1 cellular context compared by ENCODE assay signal in genomic region chr12:120750806-120751205, GRCh38.
TF ChIP-seq lines count a peak whose summit lies in the region.

No MANE protein-coding gene starts in this region.

TF ChIP-seq in HEK293, 187 proteins besides CTCF, POLR2A, EP300 and RAD21 (continued from another document):
- TF ChIP-seq, protein P1, sequence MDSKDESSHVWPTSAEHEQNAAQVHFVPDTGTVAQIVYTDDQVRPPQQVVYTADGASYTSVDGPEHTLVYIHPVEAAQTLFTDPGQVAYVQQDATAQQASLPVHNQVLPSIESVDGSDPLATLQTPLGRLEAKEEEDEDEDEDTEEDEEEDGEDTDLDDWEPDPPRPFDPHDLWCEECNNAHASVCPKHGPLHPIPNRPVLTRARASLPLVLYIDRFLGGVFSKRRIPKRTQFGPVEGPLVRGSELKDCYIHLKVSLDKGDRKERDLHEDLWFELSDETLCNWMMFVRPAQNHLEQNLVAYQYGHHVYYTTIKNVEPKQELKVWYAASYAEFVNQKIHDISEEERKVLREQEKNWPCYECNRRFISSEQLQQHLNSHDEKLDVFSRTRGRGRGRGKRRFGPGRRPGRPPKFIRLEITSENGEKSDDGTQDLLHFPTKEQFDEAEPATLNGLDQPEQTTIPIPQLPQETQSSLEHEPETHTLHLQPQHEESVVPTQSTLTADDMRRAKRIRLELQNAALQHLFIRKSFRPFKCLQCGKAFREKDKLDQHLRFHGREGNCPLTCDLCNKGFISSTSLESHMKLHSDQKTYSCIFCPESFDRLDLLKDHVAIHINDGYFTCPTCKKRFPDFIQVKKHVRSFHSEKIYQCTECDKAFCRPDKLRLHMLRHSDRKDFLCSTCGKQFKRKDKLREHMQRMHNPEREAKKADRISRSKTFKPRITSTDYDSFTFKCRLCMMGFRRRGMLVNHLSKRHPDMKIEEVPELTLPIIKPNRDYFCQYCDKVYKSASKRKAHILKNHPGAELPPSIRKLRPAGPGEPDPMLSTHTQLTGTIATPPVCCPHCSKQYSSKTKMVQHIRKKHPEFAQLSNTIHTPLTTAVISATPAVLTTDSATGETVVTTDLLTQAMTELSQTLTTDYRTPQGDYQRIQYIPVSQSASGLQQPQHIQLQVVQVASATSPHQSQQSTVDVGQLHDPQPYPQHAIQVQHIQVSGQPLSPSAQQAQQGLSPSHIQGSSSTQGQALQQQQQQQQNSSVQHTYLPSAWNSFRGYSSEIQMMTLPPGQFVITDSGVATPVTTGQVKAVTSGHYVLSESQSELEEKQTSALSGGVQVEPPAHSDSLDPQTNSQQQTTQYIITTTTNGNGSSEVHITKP (tag by site-specific recombination; IDR thresholded peaks at IDR 0.05) = no peak
